ENCODE assay signal across 8 cellular contexts in the genomic region with DNA sequence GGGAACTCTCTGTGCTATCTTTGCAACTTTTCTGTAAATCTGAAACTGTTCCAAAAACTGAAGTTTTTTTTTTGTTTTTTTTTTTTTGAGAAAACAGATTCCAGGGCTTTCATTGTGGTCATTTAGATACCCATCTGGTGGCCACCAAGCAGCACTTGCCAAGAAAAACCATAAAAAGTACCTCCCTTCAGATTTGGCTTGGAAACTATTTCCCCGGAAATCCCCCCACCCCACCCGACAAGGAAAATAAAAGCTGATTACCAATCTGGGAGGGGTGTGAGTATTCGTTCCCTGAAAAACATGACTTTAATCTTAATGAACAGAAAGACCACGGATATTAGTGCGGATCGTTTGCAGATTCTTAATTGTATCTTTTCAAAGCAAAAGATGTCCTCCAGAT. TPM values are rescaled to one million over a fixed set of nuclear protein-coding genes. Genes with fewer than 3 reads are reported as not detected.
DNase-seq lines count a peak whose midpoint lies in the region; ATAC-seq and TF ChIP-seq lines count a peak whose summit lies in the region.

No MANE protein-coding gene starts in this region.

- H3K56ac ChIP-seq in H9 (ENCODE audit: insufficient read length, low read depth, low read length), result no peak overlapping the region

- no peak overlapping the region for H2BK5ac ChIP-seq in H9 (ENCODE audit: insufficient read length, low read length)

- H3K9me3 Mint-ChIP-seq in activated T-cell treated with anti-CD3 and anti-CD28 coated beads, Interleukin-2, amount 50 U/mL, for 4 hours, result no peaks in the 10 kb centered on the region
- H3K9me3 Mint-ChIP-seq in activated B cell treated with CpG ODN at 0.5 μM for 24 hours, result peaks cover 4% of the 10 kb centered on the region
- no peaks in the 10 kb centered on the region for H3K9me3 Mint-ChIP-seq in immature natural killer cell
- H3K9me3 Mint-ChIP-seq in H9, result no peaks in the 10 kb centered on the region

- no peak overlapping the region for H2BK15ac ChIP-seq in H9 (ENCODE audit: low read depth, low read length)

- H3K36me3 ChIP-seq in stomach smooth muscle (ENCODE audit: control insufficient read depth in 2 of 2, insufficient read depth in 2 of 2, low read length in 2 of 2) (no peaks in the 10 kb centered on the region), WERI-Rb-1 (no peaks in the 10 kb centered on the region)

- peak overlapping the region; percentile 84 for H3K27ac ChIP-seq in stomach smooth muscle (ENCODE audit: low read length)
- H3K27ac ChIP-seq in H9 (ENCODE audit: insufficient read length, low read depth, low read length), result no peak overlapping the region
- no peak overlapping the region for H3K27ac ChIP-seq in WERI-Rb-1

- H3K27me3 Mint-ChIP-seq in activated T-cell treated with anti-CD3 and anti-CD28 coated beads, Interleukin-2, amount 50 U/mL, for 4 hours (ENCODE audit: low read depth), result no peaks in the 10 kb centered on the region
- no peaks in the 10 kb centered on the region for H3K27me3 Mint-ChIP-seq in activated B cell treated with CpG ODN at 0.5 μM for 24 hours
- H3K27me3 Mint-ChIP-seq in immature natural killer cell (ENCODE audit: low read depth in 3 of 3), result peaks cover 14 to 28% (median 16%) of the 10 kb centered on the region in 3 donors
- peaks cover 48% of the 10 kb centered on the region for H3K27me3 Mint-ChIP-seq in H9 (ENCODE audit: low read depth)

- H2AK5ac ChIP-seq in H9 (ENCODE audit: insufficient read length, low read length), result no peak overlapping the region

- TF ChIP-seq CTCF in activated B cell treated with CpG ODN at 0.5 μM for 24 hours (IDR thresholded peaks at IDR 0.05), result no peak
- TF ChIP-seq CTCF in H9 (conservative IDR thresholded peaks at IDR 0.05), result no peak
- TF ChIP-seq CTCF in WERI-Rb-1 (IDR thresholded peaks at IDR 0.05; ENCODE audit: low read depth, low read length), result no peak

- H2BK20ac ChIP-seq in H9 (ENCODE audit: low read depth, low read length, poor library complexity, severe bottlenecking), result no peak overlapping the region

- H3K9ac ChIP-seq in stomach smooth muscle (ENCODE audit: low read length in 2 of 2) (no peak overlapping the region), H9 (ENCODE audit: extremely low read depth, insufficient read length, low read length) (no peak overlapping the region)

- H3K4me1 ChIP-seq in stomach smooth muscle (ENCODE audit: control insufficient read depth, insufficient read depth, low read length) (peaks cover 24% of the 10 kb centered on the region), H9 (ENCODE audit: insufficient read depth, low read length) (no peaks in the 10 kb centered on the region)

- H2BK120ac ChIP-seq in H9 (ENCODE audit: low read depth, low read length, poor library complexity, severe bottlenecking), result no peak overlapping the region

- H3K23ac ChIP-seq in H9 (ENCODE audit: insufficient read length, low read depth, low read length), result no peak overlapping the region

- intact Hi-C loops in activated B cell treated with CpG ODN at 0.5 μM for 24 hours (cut with micrococcal nuclease), result loop anchor here (2.0 to 10.0 kb wide), 2 partner anchors 116 to 726 kb away; no protein-coding TSS in a partner anchor

- H4K20me1 ChIP-seq in H9 (ENCODE audit: control insufficient read depth, insufficient read depth, insufficient read length), result no peaks in the 10 kb centered on the region

- H3K18ac ChIP-seq in H9 (ENCODE audit: insufficient read length, low read depth, low read length), result no peak overlapping the region

- no CpG with 5 or more reads among the region's 6 CpGs for WGBS in H9 (ENCODE audit: extremely low coverage, insufficient read length, low lambda C conversion rate)

- peak overlapping the region; percentile 90 for H3K4me3 Mint-ChIP-seq in activated T-cell treated with anti-CD3 and anti-CD28 coated beads, Interleukin-2, amount 50 U/mL, for 4 hours
- H3K4me3 Mint-ChIP-seq in activated B cell treated with CpG ODN at 0.5 μM for 24 hours (peak overlapping the region; percentile 98), immature natural killer cell (peak overlapping the region; percentile 96 to 100 (median 99)), H9 (no peak overlapping the region)

- no peaks in the 10 kb centered on the region for H3K79me1 ChIP-seq in H9 (ENCODE audit: insufficient read depth, low read depth, low read length, poor library complexity, severe bottlenecking)

- H3K27me3 ChIP-seq in stomach smooth muscle (ENCODE audit: control insufficient read depth in 1 of 2, insufficient read depth in 2 of 2, low read length in 2 of 2), result no peaks in the 10 kb centered on the region
- peaks cover 8% of the 10 kb centered on the region; the same call in 1 of the 2 replicates for H3K27me3 ChIP-seq in H9 (ENCODE audit: insufficient read depth, low read length)
- peaks cover 85% of the 10 kb centered on the region for H3K27me3 ChIP-seq in WERI-Rb-1 (ENCODE audit: insufficient read depth, low read depth, severe bottlenecking)

- peaks cover 30% of the 10 kb centered on the region for H3K36me3 Mint-ChIP-seq in activated T-cell treated with anti-CD3 and anti-CD28 coated beads, Interleukin-2, amount 50 U/mL, for 4 hours (ENCODE audit: insufficient read depth)
- H3K36me3 Mint-ChIP-seq in activated B cell treated with CpG ODN at 0.5 μM for 24 hours (ENCODE audit: low read depth) (peaks cover 36% of the 10 kb centered on the region), immature natural killer cell (peaks cover 4 to 33% (median 15%) of the 10 kb centered on the region in 3 donors), H9 (ENCODE audit: insufficient read depth in 1 of 3, low read depth in 3 of 3) (no peaks in the 10 kb centered on the region)

- no peak overlapping the region for H3T11ph ChIP-seq in H9 (ENCODE audit: low read length)

- H3K9me3 ChIP-seq in stomach smooth muscle (ENCODE audit: control insufficient read depth in 2 of 2, low read length in 2 of 2) (peaks cover 0 to 3% of the 10 kb centered on the region in 2 donors), H9 (ENCODE audit: control insufficient read depth, low read depth, low read length) (no peaks in the 10 kb centered on the region), WERI-Rb-1 (ENCODE audit: severe bottlenecking) (peaks cover 4% of the 10 kb centered on the region)

- H2BK12ac ChIP-seq in H9 (ENCODE audit: insufficient read length, low read depth, low read length), result no peak overlapping the region

- H3K14ac ChIP-seq in H9 (ENCODE audit: insufficient read depth, low read length), result no peak overlapping the region

- no peaks in the 10 kb centered on the region for H3K79me2 ChIP-seq in H9 (ENCODE audit: insufficient read depth, low read length)

- POLR2A ChIA-PET in activated B cell treated with CpG ODN at 0.5 μM for 24 hours (lab: Charles Lee), result interaction anchor here (0.6 to 4.6 kb wide), 12 partner anchors 9 to 154 kb away, joined by 3 to 38 read pairs (median 17); no protein-coding TSS in a partner anchor

- H4K8ac ChIP-seq in H9 (replicated peaks; ENCODE audit: insufficient read length, low read depth, low read length), result no peak overlapping the region

- H2AFZ ChIP-seq in H9 (ENCODE audit: low read length), result no peak overlapping the region

- H4K91ac ChIP-seq in H9 (ENCODE audit: insufficient read length, low read depth, low read length), result no peak overlapping the region

- ATAC-seq in activated T-cell treated with anti-CD3 and anti-CD28 coated beads, Interleukin-2, amount 50 U/mL, for 4 hours, result no peak
- ATAC-seq in activated B cell treated with CpG ODN at 0.5 μM for 24 hours (ENCODE audit: low read depth), result no peak

- CTCF ChIA-PET in activated B cell treated with CpG ODN at 0.5 μM for 24 hours (lab: Charles Lee), result interaction anchor here (3.5 kb wide), 1 partner anchor 154 kb away, joined by 25 read pairs; no protein-coding TSS in a partner anchor

- DNase-seq in activated T-cell treated with anti-CD3 and anti-CD28 coated beads, Interleukin-2, amount 50 U/mL, for 4 hours, result no peak
- DNase-seq in activated T-cell treated with anti-CD3 and anti-CD28 coated beads for 4 hours (no peak), activated B cell treated with CpG ODN at 0.5 μM for 24 hours (no peak), immature natural killer cell (no peak), H9 (no peak), WERI-Rb-1 (no peak), midbrain (lab: John Stamatoyannopoulos, UW) (no peak)

- peaks cover 62% of the 10 kb centered on the region for H3K4me1 Mint-ChIP-seq in activated T-cell treated with anti-CD3 and anti-CD28 coated beads, Interleukin-2, amount 50 U/mL, for 4 hours (ENCODE audit: low read depth)
- H3K4me1 Mint-ChIP-seq in activated B cell treated with CpG ODN at 0.5 μM for 24 hours (peaks cover 64% of the 10 kb centered on the region), immature natural killer cell (peaks cover 64 to 68% of the 10 kb centered on the region in 2 donors), H9 (peaks cover 11 to 16% of the 10 kb centered on the region in 2 experiments)

- no peak overlapping the region for H3K4me2 ChIP-seq in H9 (ENCODE audit: insufficient read depth, insufficient read length, low read length)

- peaks cover 3% of the 10 kb centered on the region for H3K23me2 ChIP-seq in H9 (ENCODE audit: insufficient read length, low read depth, low read length, poor library complexity, severe bottlenecking)

- H3K27ac Mint-ChIP-seq in activated B cell treated with CpG ODN at 0.5 μM for 24 hours (peak overlapping the region; percentile 98), immature natural killer cell (peak overlapping the region; percentile 99 to 100 (median 100)), H9 (no peak overlapping the region)

- no peak overlapping the region for H3K4me3 ChIP-seq in stomach smooth muscle (ENCODE audit: low read length in 2 of 2)
- no peak overlapping the region for H3K4me3 ChIP-seq in WERI-Rb-1 (ENCODE audit: low read depth, low read length)

- no peak overlapping the region for H4K5ac ChIP-seq in H9 (ENCODE audit: insufficient read length, low read depth, low read length)

- H3K4ac ChIP-seq in H9 (ENCODE audit: low read depth, low read length), result no peak overlapping the region

RNA-seq across cellular contexts. Expression of a gene that starts 1.9 kb away (rescaled TPM):
- total RNA-seq in activated T-cell treated with anti-CD3 and anti-CD28 coated beads, Interleukin-2, amount 50 U/mL, for 4 hours, result 10 to 100 TPM; 48.3 to 51.4 (median 48.9) TPM
- 41.2 and 46.0 TPM in 2 replicates for total RNA-seq in activated B cell treated with CpG ODN at 0.5 μM for 24 hours
- 100 to 1,000 TPM in 1 of 3 donors, 10 to 100 TPM in 2; 14.5 to 101 (median 21.3) TPM for polyA plus RNA-seq in immature natural killer cell
- 0.57 and 0.61 TPM in 2 replicates for total RNA-seq in H9 (2021)

Comparison
In these comparisons a context has a peak if more than half of its experiments do, and no peak if none do; other contexts are left out.
1. H3K4me3 Mint-ChIP-seq: peak in activated T-cell treated with anti-CD3 and anti-CD28 coated beads, Interleukin-2, amount 50 U/mL, for 4 hours (single experiment), activated B cell treated with CpG ODN at 0.5 μM for 24 hours (single experiment) and immature natural killer cell (5 of 5); none in H9 (0 of 2).
2. H3K27ac Mint-ChIP-seq: peak in activated B cell treated with CpG ODN at 0.5 μM for 24 hours (single experiment) and immature natural killer cell (6 of 6); none in H9 (0 of 3).
3. RNA of a gene that starts 1.9 kb away (total RNA-seq): 48.3 to 51.4 TPM in activated T-cell treated with anti-CD3 and anti-CD28 coated beads, Interleukin-2, amount 50 U/mL, for 4 hours and 41.2 to 46.0 TPM in activated B cell treated with CpG ODN at 0.5 μM for 24 hours; 0.57 to 0.61 TPM in H9; every median in the first group is over 10 times any median in the second.